ENCODE assay signal across 1 cellular context in genomic region chr6:31958741-31959739, GRCh38.
TF ChIP-seq lines count a peak whose summit lies in the region.

Gene NELFE, minus strand, starts transcription at chr6:31958971. Its CDS starts 525 bp downstream, at chr6:31958446.
Gene SKIC2, plus strand, starts transcription at chr6:31959175. Its CDS starts 18 bp downstream, at chr6:31959193.

TF ChIP-seq in HepG2, 621 proteins besides CTCF, POLR2A, EP300 and RAD21 (continued from another document and continues in another):
- TF ChIP-seq, protein P1, sequence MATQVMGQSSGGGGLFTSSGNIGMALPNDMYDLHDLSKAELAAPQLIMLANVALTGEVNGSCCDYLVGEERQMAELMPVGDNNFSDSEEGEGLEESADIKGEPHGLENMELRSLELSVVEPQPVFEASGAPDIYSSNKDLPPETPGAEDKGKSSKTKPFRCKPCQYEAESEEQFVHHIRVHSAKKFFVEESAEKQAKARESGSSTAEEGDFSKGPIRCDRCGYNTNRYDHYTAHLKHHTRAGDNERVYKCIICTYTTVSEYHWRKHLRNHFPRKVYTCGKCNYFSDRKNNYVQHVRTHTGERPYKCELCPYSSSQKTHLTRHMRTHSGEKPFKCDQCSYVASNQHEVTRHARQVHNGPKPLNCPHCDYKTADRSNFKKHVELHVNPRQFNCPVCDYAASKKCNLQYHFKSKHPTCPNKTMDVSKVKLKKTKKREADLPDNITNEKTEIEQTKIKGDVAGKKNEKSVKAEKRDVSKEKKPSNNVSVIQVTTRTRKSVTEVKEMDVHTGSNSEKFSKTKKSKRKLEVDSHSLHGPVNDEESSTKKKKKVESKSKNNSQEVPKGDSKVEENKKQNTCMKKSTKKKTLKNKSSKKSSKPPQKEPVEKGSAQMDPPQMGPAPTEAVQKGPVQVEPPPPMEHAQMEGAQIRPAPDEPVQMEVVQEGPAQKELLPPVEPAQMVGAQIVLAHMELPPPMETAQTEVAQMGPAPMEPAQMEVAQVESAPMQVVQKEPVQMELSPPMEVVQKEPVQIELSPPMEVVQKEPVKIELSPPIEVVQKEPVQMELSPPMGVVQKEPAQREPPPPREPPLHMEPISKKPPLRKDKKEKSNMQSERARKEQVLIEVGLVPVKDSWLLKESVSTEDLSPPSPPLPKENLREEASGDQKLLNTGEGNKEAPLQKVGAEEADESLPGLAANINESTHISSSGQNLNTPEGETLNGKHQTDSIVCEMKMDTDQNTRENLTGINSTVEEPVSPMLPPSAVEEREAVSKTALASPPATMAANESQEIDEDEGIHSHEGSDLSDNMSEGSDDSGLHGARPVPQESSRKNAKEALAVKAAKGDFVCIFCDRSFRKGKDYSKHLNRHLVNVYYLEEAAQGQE (IDR thresholded peaks at IDR 0.05; ENCODE audit: borderline replicate concordance in 1 of 2, low read depth in 1 of 2, low read length in 2 of 2): peak in 1 of 2 experiments; percentile 59; a peak in 1 of 4 replicates
- TF ChIP-seq KLF11 (CRISPR knock-in tag; IDR thresholded peaks at IDR 0.05): no peak
- no peak for TF ChIP-seq ZNF878 (CRISPR knock-in tag; IDR thresholded peaks at IDR 0.05)
- TF ChIP-seq ZBTB33 (CRISPR knock-in tag; IDR thresholded peaks at IDR 0.05): 0 out of 2 replicates have a peak, but pooled peaks have one; percentile 2
- peak; percentile 98 for TF ChIP-seq KDM3A (CRISPR knock-in tag; IDR thresholded peaks at IDR 0.05; ENCODE audit: low read depth)
- TF ChIP-seq, protein P2, sequence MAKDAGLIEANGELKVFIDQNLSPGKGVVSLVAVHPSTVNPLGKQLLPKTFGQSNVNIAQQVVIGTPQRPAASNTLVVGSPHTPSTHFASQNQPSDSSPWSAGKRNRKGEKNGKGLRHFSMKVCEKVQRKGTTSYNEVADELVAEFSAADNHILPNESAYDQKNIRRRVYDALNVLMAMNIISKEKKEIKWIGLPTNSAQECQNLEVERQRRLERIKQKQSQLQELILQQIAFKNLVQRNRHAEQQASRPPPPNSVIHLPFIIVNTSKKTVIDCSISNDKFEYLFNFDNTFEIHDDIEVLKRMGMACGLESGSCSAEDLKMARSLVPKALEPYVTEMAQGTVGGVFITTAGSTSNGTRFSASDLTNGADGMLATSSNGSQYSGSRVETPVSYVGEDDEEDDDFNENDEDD (CRISPR knock-in tag; IDR thresholded peaks at IDR 0.05; ENCODE audit: borderline replicate concordance): peak; percentile 82; the same call in 1 of the 2 replicates
- no peak for TF ChIP-seq ZFYVE20 (CRISPR knock-in tag; IDR thresholded peaks at IDR 0.05; ENCODE audit: borderline replicate concordance, low read depth)
- TF ChIP-seq MBD4 (IDR thresholded peaks at IDR 0.05; ENCODE audit: borderline replicate concordance, low read length): no peak
- no peak for TF ChIP-seq ZNF296 (CRISPR knock-in tag; conservative IDR thresholded peaks at IDR 0.05)
- peak; percentile 18; the same call in 1 of the 2 replicates for TF ChIP-seq CBX5 (CRISPR knock-in tag; IDR thresholded peaks at IDR 0.05; ENCODE audit: borderline replicate concordance)
- TF ChIP-seq, protein P3, sequence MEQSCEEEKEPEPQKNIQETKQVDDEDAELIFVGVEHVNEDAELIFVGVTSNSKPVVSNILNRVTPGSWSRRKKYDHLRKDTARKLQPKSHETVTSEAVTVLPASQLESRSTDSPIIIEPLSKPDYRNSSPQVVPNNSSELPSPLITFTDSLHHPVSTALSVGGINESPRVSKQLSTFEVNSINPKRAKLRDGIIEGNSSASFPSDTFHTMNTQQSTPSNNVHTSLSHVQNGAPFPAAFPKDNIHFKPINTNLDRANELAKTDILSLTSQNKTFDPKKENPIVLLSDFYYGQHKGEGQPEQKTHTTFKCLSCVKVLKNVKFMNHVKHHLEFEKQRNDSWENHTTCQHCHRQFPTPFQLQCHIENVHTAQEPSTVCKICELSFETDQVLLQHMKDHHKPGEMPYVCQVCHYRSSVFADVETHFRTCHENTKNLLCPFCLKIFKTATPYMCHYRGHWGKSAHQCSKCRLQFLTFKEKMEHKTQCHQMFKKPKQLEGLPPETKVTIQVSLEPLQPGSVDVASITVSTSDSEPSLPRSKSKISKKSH (CRISPR knock-in tag; IDR thresholded peaks at IDR 0.05; ENCODE audit: borderline replicate concordance): 0 out of 2 replicates have a peak, but pooled peaks have one; percentile 3
- TF ChIP-seq ZNF460 (CRISPR knock-in tag; IDR thresholded peaks at IDR 0.05; ENCODE audit: borderline replicate concordance): no peak; the same call in 1 of the 2 replicates
- no peak for TF ChIP-seq TBL1XR1 (IDR thresholded peaks at IDR 0.05; ENCODE audit: borderline replicate concordance, low read length, partially characterized antibody)
- TF ChIP-seq NR2C2 (CRISPR knock-in tag; IDR thresholded peaks at IDR 0.05; ENCODE audit: borderline replicate concordance): peak; percentile 99
- no peak for TF ChIP-seq PAX8 (CRISPR knock-in tag; IDR thresholded peaks at IDR 0.05; ENCODE audit: borderline replicate concordance)
- TF ChIP-seq NFIC (IDR thresholded peaks at IDR 0.05; ENCODE audit: low read length): no peak
- TF ChIP-seq EED (CRISPR knock-in tag; IDR thresholded peaks at IDR 0.05): 0 out of 2 replicates have a peak, but pooled peaks have one; percentile 78
- no peak for TF ChIP-seq HOXA7 (CRISPR knock-in tag; IDR thresholded peaks at IDR 0.05)
- TF ChIP-seq, protein P4, sequence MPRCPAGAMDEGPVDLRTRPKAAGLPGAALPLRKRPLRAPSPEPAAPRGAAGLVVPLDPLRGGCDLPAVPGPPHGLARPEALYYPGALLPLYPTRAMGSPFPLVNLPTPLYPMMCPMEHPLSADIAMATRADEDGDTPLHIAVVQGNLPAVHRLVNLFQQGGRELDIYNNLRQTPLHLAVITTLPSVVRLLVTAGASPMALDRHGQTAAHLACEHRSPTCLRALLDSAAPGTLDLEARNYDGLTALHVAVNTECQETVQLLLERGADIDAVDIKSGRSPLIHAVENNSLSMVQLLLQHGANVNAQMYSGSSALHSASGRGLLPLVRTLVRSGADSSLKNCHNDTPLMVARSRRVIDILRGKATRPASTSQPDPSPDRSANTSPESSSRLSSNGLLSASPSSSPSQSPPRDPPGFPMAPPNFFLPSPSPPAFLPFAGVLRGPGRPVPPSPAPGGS (CRISPR knock-in tag; IDR thresholded peaks at IDR 0.05): no peak; the same call in 1 of the 2 replicates
- TF ChIP-seq IRX3 (CRISPR knock-in tag; IDR thresholded peaks at IDR 0.05; ENCODE audit: borderline replicate concordance, low read depth): no peak
- peak; percentile 23; the same call in 1 of the 2 replicates for TF ChIP-seq ZNF567 (CRISPR knock-in tag; IDR thresholded peaks at IDR 0.05; ENCODE audit: borderline replicate concordance)
- TF ChIP-seq, protein P5, sequence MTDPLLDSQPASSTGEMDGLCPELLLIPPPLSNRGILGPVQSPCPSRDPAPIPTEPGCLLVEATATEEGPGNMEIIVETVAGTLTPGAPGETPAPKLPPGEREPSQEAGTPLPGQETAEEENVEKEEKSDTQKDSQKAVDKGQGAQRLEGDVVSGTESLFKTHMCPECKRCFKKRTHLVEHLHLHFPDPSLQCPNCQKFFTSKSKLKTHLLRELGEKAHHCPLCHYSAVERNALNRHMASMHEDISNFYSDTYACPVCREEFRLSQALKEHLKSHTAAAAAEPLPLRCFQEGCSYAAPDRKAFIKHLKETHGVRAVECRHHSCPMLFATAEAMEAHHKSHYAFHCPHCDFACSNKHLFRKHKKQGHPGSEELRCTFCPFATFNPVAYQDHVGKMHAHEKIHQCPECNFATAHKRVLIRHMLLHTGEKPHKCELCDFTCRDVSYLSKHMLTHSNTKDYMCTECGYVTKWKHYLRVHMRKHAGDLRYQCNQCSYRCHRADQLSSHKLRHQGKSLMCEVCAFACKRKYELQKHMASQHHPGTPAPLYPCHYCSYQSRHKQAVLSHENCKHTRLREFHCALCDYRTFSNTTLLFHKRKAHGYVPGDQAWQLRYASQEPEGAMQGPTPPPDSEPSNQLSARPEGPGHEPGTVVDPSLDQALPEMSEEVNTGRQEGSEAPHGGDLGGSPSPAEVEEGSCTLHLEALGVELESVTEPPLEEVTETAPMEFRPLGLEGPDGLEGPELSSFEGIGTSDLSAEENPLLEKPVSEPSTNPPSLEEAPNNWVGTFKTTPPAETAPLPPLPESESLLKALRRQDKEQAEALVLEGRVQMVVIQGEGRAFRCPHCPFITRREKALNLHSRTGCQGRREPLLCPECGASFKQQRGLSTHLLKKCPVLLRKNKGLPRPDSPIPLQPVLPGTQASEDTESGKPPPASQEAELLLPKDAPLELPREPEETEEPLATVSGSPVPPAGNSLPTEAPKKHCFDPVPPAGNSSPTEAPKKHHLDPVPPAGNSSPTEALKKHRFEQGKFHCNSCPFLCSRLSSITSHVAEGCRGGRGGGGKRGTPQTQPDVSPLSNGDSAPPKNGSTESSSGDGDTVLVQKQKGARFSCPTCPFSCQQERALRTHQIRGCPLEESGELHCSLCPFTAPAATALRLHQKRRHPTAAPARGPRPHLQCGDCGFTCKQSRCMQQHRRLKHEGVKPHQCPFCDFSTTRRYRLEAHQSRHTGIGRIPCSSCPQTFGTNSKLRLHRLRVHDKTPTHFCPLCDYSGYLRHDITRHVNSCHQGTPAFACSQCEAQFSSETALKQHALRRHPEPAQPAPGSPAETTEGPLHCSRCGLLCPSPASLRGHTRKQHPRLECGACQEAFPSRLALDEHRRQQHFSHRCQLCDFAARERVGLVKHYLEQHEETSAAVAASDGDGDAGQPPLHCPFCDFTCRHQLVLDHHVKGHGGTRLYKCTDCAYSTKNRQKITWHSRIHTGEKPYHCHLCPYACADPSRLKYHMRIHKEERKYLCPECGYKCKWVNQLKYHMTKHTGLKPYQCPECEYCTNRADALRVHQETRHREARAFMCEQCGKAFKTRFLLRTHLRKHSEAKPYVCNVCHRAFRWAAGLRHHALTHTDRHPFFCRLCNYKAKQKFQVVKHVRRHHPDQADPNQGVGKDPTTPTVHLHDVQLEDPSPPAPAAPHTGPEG (CRISPR knock-in tag; IDR thresholded peaks at IDR 0.05): peak; percentile 84; the same call in 1 of the 2 replicates
- peak; percentile 71; the same call in 1 of the 2 replicates for TF ChIP-seq HNRNPL (IDR thresholded peaks at IDR 0.05; ENCODE audit: low read depth, low read length)
- no peak for TF ChIP-seq ZNF354B (CRISPR knock-in tag; IDR thresholded peaks at IDR 0.05)
- TF ChIP-seq HNRNPH1 (optimal IDR thresholded peaks at IDR 0.05; ENCODE audit: low read depth, low read length): no peak
- TF ChIP-seq ZC3H4 (CRISPR knock-in tag; IDR thresholded peaks at IDR 0.05; ENCODE audit: borderline replicate concordance): no peak
- TF ChIP-seq HHEX (CRISPR knock-in tag; IDR thresholded peaks at IDR 0.05): no peak
- TF ChIP-seq ARNTL (CRISPR knock-in tag; IDR thresholded peaks at IDR 0.05): peak; percentile 36
- TF ChIP-seq ZNF350 (CRISPR knock-in tag; IDR thresholded peaks at IDR 0.05; ENCODE audit: borderline replicate concordance, low read depth): peak; percentile 98
- no peak; the same call in 1 of the 2 replicates for TF ChIP-seq RXRB (CRISPR knock-in tag; IDR thresholded peaks at IDR 0.05; ENCODE audit: borderline replicate concordance)
- TF ChIP-seq, protein P6, sequence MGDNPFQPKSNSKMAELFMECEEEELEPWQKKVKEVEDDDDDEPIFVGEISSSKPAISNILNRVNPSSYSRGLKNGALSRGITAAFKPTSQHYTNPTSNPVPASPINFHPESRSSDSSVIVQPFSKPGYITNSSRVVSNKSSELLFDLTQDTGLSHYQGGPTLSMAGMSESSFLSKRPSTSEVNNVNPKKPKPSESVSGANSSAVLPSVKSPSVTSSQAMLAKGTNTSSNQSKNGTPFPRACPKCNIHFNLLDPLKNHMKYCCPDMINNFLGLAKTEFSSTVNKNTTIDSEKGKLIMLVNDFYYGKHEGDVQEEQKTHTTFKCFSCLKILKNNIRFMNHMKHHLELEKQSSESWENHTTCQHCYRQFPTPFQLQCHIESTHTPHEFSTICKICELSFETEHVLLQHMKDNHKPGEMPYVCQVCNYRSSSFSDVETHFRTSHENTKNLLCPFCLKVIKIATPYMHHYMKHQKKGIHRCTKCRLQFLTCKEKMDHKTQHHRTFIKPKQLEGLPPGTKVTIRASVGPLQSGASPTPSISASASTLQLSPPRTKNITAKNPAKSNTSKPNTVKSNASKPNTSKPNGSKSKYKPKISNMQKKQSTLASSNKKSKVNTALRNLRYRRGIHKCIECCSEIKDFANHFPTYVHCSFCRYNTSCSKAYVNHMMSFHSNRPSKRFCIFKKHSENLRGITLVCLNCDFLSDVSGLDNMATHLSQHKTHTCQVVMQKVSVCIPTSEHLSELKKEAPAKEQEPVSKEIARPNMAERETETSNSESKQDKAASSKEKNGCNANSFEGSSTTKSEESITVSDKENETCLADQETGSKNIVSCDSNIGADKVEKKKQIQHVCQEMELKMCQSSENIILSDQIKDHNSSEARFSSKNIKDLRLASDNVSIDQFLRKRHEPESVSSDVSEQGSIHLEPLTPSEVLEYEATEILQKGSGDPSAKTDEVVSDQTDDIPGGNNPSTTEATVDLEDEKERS (CRISPR knock-in tag; IDR thresholded peaks at IDR 0.05): no peak
- peak; percentile 92 for TF ChIP-seq CBFB (CRISPR knock-in tag; IDR thresholded peaks at IDR 0.05)
- TF ChIP-seq ZBTB37 (CRISPR knock-in tag; IDR thresholded peaks at IDR 0.05): no peak
- TF ChIP-seq ZKSCAN5 (CRISPR knock-in tag; IDR thresholded peaks at IDR 0.05): no peak
- no peak for TF ChIP-seq CBX2 (IDR thresholded peaks at IDR 0.05; ENCODE audit: low read depth, low read length)
- no peak for TF ChIP-seq CBX2 (CRISPR knock-in tag; IDR thresholded peaks at IDR 0.05; ENCODE audit: low read depth)
